10 cellular contexts compared by ENCODE assay signal in the genomic region with DNA sequence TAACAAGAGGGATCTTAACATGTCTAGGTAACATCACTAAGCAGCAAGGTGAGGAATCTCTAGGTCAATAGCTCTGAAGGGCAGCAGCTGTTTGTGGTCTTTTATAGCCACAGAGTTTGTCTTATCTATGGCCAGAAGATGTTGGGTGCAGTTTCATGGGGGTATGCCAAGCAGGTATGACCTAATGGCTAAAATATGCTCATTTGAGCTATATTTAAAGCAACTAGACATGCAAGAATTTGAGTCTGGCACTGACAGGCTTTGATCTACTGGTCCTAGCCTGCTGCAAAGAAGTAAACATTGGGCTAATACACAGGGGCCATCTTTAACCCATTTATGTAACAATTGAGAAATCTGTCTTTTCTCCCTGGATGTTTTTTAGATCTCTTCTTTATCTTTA. TPM values are rescaled to one million over a fixed set of nuclear protein-coding genes. Genes with fewer than 3 reads are reported as not detected.
A peak's percentile ranks its signal among the peaks of the same experiment; 100 is the strongest.
DNase-seq lines count a peak whose midpoint lies in the region; ATAC-seq and TF ChIP-seq lines count a peak whose summit lies in the region.
"Had no signal": no experiment of that assay in that cellular context is flagged by ENCODE, and none has a peak within 500 bp of the region (broad histone marks: within the 10 kb centered on the region; RNA-seq: fewer than 3 reads in every experiment).

No MANE protein-coding gene starts in this region.

- H3K4me1 ChIP-seq in GM23338 (ENCODE audit: insufficient read depth) = peaks cover 4% of the 10 kb centered on the region; the same call in 1 of the 2 replicates
- peaks cover 26% of the 10 kb centered on the region for H3K4me1 ChIP-seq in SJCRH30
- H3K4me1 ChIP-seq: uterus had no signal

- peak; percentile 45; the same call in 2 of the 3 replicates for ATAC-seq in GM23338
- no peak for ATAC-seq in HG02870 (IDR thresholded peaks at IDR 0.05; ENCODE audit: unreplicated experiment)
- no peak for ATAC-seq in natural killer cell
- ATAC-seq in GM19467 (IDR thresholded peaks at IDR 0.05; ENCODE audit: unreplicated experiment) = no peak

- H3K4me1 Mint-ChIP-seq in GM23338 (peaks cover 31% of the 10 kb centered on the region), natural killer cell (no peaks in the 10 kb centered on the region)

- H3K4me2 ChIP-seq in GM23338 = no peak overlapping the region

- H3K27ac ChIP-seq in GM23338 (ENCODE audit: low read depth) (no peak overlapping the region), SJCRH30 (peak overlapping the region; percentile 40)
- H3K27ac ChIP-seq: uterus had no signal

- no peaks in the 10 kb centered on the region for H3K27me3 ChIP-seq in GM23338 (ENCODE audit: insufficient read depth)
- no peaks in the 10 kb centered on the region for H3K27me3 ChIP-seq in SJCRH30
- H3K27me3 ChIP-seq: uterus had no signal

- TF ChIP-seq CTCF in GM23338 (conservative IDR thresholded peaks at IDR 0.05; ENCODE audit: low read depth in 2 of 2) (no peak), fibroblast of pulmonary artery (IDR thresholded peaks at IDR 0.05; ENCODE audit: low read length, missing control alignments) (no peak), retinal pigment epithelial cell (conservative IDR thresholded peaks at IDR 0.05; ENCODE audit: low read depth, low read length) (no peak), lower leg skin (IDR thresholded peaks at IDR 0.05) (peak in 1 of 3 donors; percentile 44), natural killer cell (IDR thresholded peaks at IDR 0.05) (no peak)

- H3F3A ChIP-seq in GM23338 (replicated peaks; ENCODE audit: low read depth) = no peaks in the 10 kb centered on the region

- H3K36me3 ChIP-seq in GM23338 (ENCODE audit: insufficient read depth) = no peaks in the 10 kb centered on the region
- no peaks in the 10 kb centered on the region for H3K36me3 ChIP-seq in SJCRH30
- H3K36me3 ChIP-seq: uterus had no signal

- H3K27me3 Mint-ChIP-seq in GM23338 (ENCODE audit: insufficient read depth, low read depth, poor library complexity) = peaks cover 1% of the 10 kb centered on the region
- peaks cover 21 to 23% of the 10 kb centered on the region in 2 donors for H3K27me3 Mint-ChIP-seq in natural killer cell (ENCODE audit: low read depth in 2 of 2)

- H3K27ac Mint-ChIP-seq in GM23338 (no peak overlapping the region), natural killer cell (no peak overlapping the region)

- 0 out of 2 replicates have a peak overlapping the region, but pooled peaks have one; percentile 0 for H2AFZ ChIP-seq in GM23338

- H3K4me3 Mint-ChIP-seq in GM23338 = no peak overlapping the region
- H3K4me3 Mint-ChIP-seq in natural killer cell = no peak overlapping the region

- H3K4me3 ChIP-seq in GM23338 (no peak overlapping the region), SJCRH30 (no peak overlapping the region), fibroblast of pulmonary artery (replicated peaks; ENCODE audit: low read depth, low read length) (no peak overlapping the region), retinal pigment epithelial cell (ENCODE audit: low read length) (no peak overlapping the region), lower leg skin (ENCODE audit: low read depth, poor library complexity, severe bottlenecking) (no peak overlapping the region)
- H3K4me3 ChIP-seq: uterus had no signal

- no peaks in the 10 kb centered on the region for H3K79me2 ChIP-seq in GM23338 (replicated peaks; ENCODE audit: insufficient read depth)

- TF ChIP-seq POLR2A in lower leg skin (IDR thresholded peaks at IDR 0.05) = no peak

- H3K9me2 ChIP-seq in GM23338 (ENCODE audit: insufficient read depth) = no peaks in the 10 kb centered on the region

- no peaks in the 10 kb centered on the region for H4K20me1 ChIP-seq in GM23338 (replicated peaks; ENCODE audit: insufficient read depth)

- DNase-seq in GM23338 (ENCODE audit: low spot score) (no peak), SJCRH30 (peak; percentile 88 to 89), fibroblast of pulmonary artery (ENCODE audit: low read depth) (peak; percentile 83), retinal pigment epithelial cell (ENCODE audit: low read depth) (peak; percentile 59), lower leg skin (ENCODE audit: low spot score in 2 of 2) (no peak), natural killer cell (no peak)
- DNase-seq: NCI-H2081 treated with DMSO at 0.1 percent for 48 hours had no signal

- no peaks in the 10 kb centered on the region for H3K36me3 Mint-ChIP-seq in GM23338 (ENCODE audit: low read depth)
- no peaks in the 10 kb centered on the region for H3K36me3 Mint-ChIP-seq in natural killer cell

- no peaks in the 10 kb centered on the region for H3K9me3 ChIP-seq in SJCRH30 (replicated peaks)
- H3K9me3 ChIP-seq: uterus had no signal

- intact Hi-C loops in lower leg skin (cut with DNase I; ENCODE audit: low total_unique reads) = no loop called here
- intact Hi-C loops in natural killer cell (cut with micrococcal nuclease) = no loop called here

- H3K9me3 Mint-ChIP-seq in GM23338 (no peaks in the 10 kb centered on the region), natural killer cell (no peaks in the 10 kb centered on the region)

TF ChIP-seq in GM23338, 12 proteins besides CTCF, POLR2A, EP300 and RAD21 (continues in another document):
- no peak for TF ChIP-seq CREB1 (CRISPR knock-in tag; IDR thresholded peaks at IDR 0.05; ENCODE audit: low read depth)
- TF ChIP-seq, protein P1, sequence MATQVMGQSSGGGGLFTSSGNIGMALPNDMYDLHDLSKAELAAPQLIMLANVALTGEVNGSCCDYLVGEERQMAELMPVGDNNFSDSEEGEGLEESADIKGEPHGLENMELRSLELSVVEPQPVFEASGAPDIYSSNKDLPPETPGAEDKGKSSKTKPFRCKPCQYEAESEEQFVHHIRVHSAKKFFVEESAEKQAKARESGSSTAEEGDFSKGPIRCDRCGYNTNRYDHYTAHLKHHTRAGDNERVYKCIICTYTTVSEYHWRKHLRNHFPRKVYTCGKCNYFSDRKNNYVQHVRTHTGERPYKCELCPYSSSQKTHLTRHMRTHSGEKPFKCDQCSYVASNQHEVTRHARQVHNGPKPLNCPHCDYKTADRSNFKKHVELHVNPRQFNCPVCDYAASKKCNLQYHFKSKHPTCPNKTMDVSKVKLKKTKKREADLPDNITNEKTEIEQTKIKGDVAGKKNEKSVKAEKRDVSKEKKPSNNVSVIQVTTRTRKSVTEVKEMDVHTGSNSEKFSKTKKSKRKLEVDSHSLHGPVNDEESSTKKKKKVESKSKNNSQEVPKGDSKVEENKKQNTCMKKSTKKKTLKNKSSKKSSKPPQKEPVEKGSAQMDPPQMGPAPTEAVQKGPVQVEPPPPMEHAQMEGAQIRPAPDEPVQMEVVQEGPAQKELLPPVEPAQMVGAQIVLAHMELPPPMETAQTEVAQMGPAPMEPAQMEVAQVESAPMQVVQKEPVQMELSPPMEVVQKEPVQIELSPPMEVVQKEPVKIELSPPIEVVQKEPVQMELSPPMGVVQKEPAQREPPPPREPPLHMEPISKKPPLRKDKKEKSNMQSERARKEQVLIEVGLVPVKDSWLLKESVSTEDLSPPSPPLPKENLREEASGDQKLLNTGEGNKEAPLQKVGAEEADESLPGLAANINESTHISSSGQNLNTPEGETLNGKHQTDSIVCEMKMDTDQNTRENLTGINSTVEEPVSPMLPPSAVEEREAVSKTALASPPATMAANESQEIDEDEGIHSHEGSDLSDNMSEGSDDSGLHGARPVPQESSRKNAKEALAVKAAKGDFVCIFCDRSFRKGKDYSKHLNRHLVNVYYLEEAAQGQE (IDR thresholded peaks at IDR 0.05; ENCODE audit: unreplicated experiment) = no peak
- TF ChIP-seq EZH2 (IDR thresholded peaks at IDR 0.05; ENCODE audit: low read depth, unreplicated experiment) = no peak
- no peak for TF ChIP-seq ZNF331 (CRISPR knock-in tag; IDR thresholded peaks at IDR 0.05; ENCODE audit: low read depth)
- no peak for TF ChIP-seq POLR2AphosphoS5 (IDR thresholded peaks at IDR 0.05; ENCODE audit: low read depth)
- TF ChIP-seq STAT1 (IDR thresholded peaks at IDR 0.05; ENCODE audit: unreplicated experiment) = no peak
- TF ChIP-seq, protein P2, sequence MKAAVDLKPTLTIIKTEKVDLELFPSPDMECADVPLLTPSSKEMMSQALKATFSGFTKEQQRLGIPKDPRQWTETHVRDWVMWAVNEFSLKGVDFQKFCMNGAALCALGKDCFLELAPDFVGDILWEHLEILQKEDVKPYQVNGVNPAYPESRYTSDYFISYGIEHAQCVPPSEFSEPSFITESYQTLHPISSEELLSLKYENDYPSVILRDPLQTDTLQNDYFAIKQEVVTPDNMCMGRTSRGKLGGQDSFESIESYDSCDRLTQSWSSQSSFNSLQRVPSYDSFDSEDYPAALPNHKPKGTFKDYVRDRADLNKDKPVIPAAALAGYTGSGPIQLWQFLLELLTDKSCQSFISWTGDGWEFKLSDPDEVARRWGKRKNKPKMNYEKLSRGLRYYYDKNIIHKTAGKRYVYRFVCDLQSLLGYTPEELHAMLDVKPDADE (IDR thresholded peaks at IDR 0.05) = no peak

RNA-seq across cellular contexts. Expression of a gene that starts 13.9 kb away (rescaled TPM):
- total RNA-seq in GM23338 (2014; rRNA removed; shearing (Covaris generic)) = 742 and 744 TPM in 2 replicates
- polyA plus RNA-seq in GM23338 (2016; fragmentation: Nextera tagmentation; extraction: Ambion mirVana) = 906 and 943 TPM in 2 replicates
- total RNA-seq in SJCRH30 (2014; rRNA removed; shearing (Covaris generic)) = 144 and 145 TPM in 2 replicates
- total RNA-seq in lower leg skin (100 to 1,000 TPM in 1 of 4 donors, 10 to 100 TPM in 3; 61.1 to 153 (median 92.7) TPM), natural killer cell (100 to 1,000 TPM; 100 to 117 (median 101) TPM)

Comparison
In these comparisons a context has a peak if more than half of its experiments do, and no peak if none do; other contexts are left out.
1. DNase-seq: peak in SJCRH30 (2 of 2), fibroblast of pulmonary artery (single experiment) and retinal pigment epithelial cell (single experiment); none in GM23338 (single experiment), lower leg skin (0 of 2) and natural killer cell (single experiment).